Comparison of ENCODE assay signal across 25 cellular contexts in genomic region chr4:8218371-8219050, GRCh38. TPM values are rescaled to one million over a fixed set of nuclear protein-coding genes. Genes with fewer than 3 reads are reported as not detected.
DNase-seq lines count a peak whose midpoint lies in the region; ATAC-seq and FAIRE-seq lines count a peak whose summit lies in the region.
"Had no signal": no experiment of that assay in that cellular context is flagged by ENCODE, and none has a peak within 500 bp of the region (broad histone marks: within the 10 kb centered on the region; RNA-seq: fewer than 3 reads in every experiment).

No MANE protein-coding gene starts in this region.

- no peak overlapping the region for H2BK15ac ChIP-seq in neuronal stem cell (ENCODE audit: low read length)

- no peak overlapping the region for H3K4ac ChIP-seq in neuronal stem cell (ENCODE audit: low read length)

- no peak overlapping the region for H3K23ac ChIP-seq in neuronal stem cell (ENCODE audit: low read depth, low read length, poor library complexity)

- no peak overlapping the region for H2BK5ac ChIP-seq in neuronal stem cell (ENCODE audit: low read length)

- no peaks in the 10 kb centered on the region for H3K79me1 ChIP-seq in neuronal stem cell (ENCODE audit: low read depth, low read length)

- H3K18ac ChIP-seq in neuronal stem cell (ENCODE audit: low read length): peak overlapping the region; percentile 7

- H3K4me3 ChIP-seq in neuronal stem cell (ENCODE audit: low read length in 2 of 2): no peak overlapping the region
- H3K4me3 ChIP-seq: cardiac muscle cell, gastroesophageal sphincter, right lobe of liver, thoracic aorta had no signal

- peaks cover 0 to 5% of the 10 kb centered on the region in 2 donors for H3K9me3 ChIP-seq in neuronal stem cell (replicated peaks in 1 of 2; ENCODE audit: control insufficient read depth in 2 of 2, insufficient read depth in 1 of 2, low read depth in 1 of 2, low read length in 2 of 2)
- H3K9me3 ChIP-seq: gastroesophageal sphincter, right lobe of liver, thoracic aorta had no signal

- no peaks in the 10 kb centered on the region for H3K36me3 ChIP-seq in neuronal stem cell (replicated peaks in 1 of 2; ENCODE audit: control insufficient read depth in 2 of 2, insufficient read depth in 2 of 2, low read length in 2 of 2)
- H3K36me3 ChIP-seq: cardiac muscle cell, thoracic aorta had no signal

- H3K4me1 ChIP-seq in neuronal stem cell (ENCODE audit: control insufficient read depth in 2 of 2, insufficient read depth in 1 of 2, low read depth in 1 of 2, low read length in 2 of 2): peaks cover 2 to 6% of the 10 kb centered on the region in 2 donors

- ATAC-seq in Right ventricle myocardium inferior (no peak), Right ventricle myocardium superior (ENCODE audit: poor library complexity) (no peak), GM18868 (IDR thresholded peaks at IDR 0.05; ENCODE audit: unreplicated experiment) (no peak)
- ATAC-seq: esophagus mucosa, gastroesophageal sphincter, HCT116, right lobe of liver had no signal

- no peak overlapping the region for H4K8ac ChIP-seq in neuronal stem cell (ENCODE audit: low read depth, low read length)

- no CpG with 5 or more reads among the region's 20 CpGs for WGBS in neuronal stem cell (ENCODE audit: extremely low coverage in 2 of 2, insufficient read length in 2 of 2, insufficient replicate concordance in 1 of 2), 2 donors

- H3K9ac ChIP-seq in neuronal stem cell (ENCODE audit: low read depth, low read length, poor library complexity): no peak overlapping the region

- H3K27ac ChIP-seq in neuronal stem cell (replicated peaks; ENCODE audit: low read length): no peak overlapping the region
- H3K27ac ChIP-seq: C4-2B, cardiac muscle cell, gastroesophageal sphincter, HL-60, right lobe of liver, RWPE1, thoracic aorta had no signal

- H2BK12ac ChIP-seq in neuronal stem cell (ENCODE audit: low read length): no peak overlapping the region

- H3K14ac ChIP-seq in neuronal stem cell (ENCODE audit: low read length): no peak overlapping the region

- no peak overlapping the region for H4K91ac ChIP-seq in neuronal stem cell (ENCODE audit: low read depth, low read length, poor library complexity)

- H2BK120ac ChIP-seq in neuronal stem cell (ENCODE audit: low read depth, low read length): no peak overlapping the region

- no peak overlapping the region for H2AFZ ChIP-seq in neuronal stem cell (ENCODE audit: low read length)

- intact Hi-C loops in Right ventricle myocardium inferior (cut with DNase I): no loop called here
- intact Hi-C loops in Right ventricle myocardium superior (cut with DNase I): no loop called here

- no peak overlapping the region for H3K4me2 ChIP-seq in neuronal stem cell (ENCODE audit: insufficient read depth, low read length, poor library complexity, severe bottlenecking)

- DNase-seq in Right ventricle myocardium inferior (ENCODE audit: missing footprints) (peak; percentile 1), Right ventricle myocardium superior (no peak), NCI-H1417 treated with DMSO at 0.1 percent for 48 hours (lab: John Stamatoyannopoulos, UW) (peak; percentile 18), NCI-H69 (lab: John Stamatoyannopoulos, UW) (peak; percentile 17), neuronal stem cell (ENCODE audit: low spot score) (no peak), frontal cortex (ENCODE audit: low spot score in 2 of 2) (no peak)
- DNase-seq in activated CD4-positive, alpha-beta T cell treated with anti-CD3 and anti-CD28 coated beads, Interleukin-2, amount 50 U/mL, for 1 hour: no peak
- DNase-seq: ACHN; activated CD4-positive, alpha-beta T cell treated with anti-CD3 and anti-CD28 coated beads for 4 hours; activated effector memory CD4-positive, alpha-beta T cell treated with anti-CD3 and anti-CD28 coated beads, Interleukin-2, amount 50 U/mL, for 16 hours; amygdala; effector CD4-positive, alpha-beta T cell; KG1; NCI-H187 treated with DMSO at 0.1 percent for 48 hours; right lobe of liver; stimulated activated CD4-positive, alpha-beta T cell treated with anti-CD3 and anti-CD28 coated beads, Interleukin-15, amount 100 ng/mL, for 24 hours had no signal

- FAIRE-seq in frontal cortex (lab: Jason Lieb, UNC): no peak

- peak overlapping the region; percentile 77 for H2AK5ac ChIP-seq in neuronal stem cell (ENCODE audit: low read depth, low read length)

- H3K27me3 ChIP-seq in neuronal stem cell (ENCODE audit: control insufficient read depth in 3 of 3, insufficient read depth in 3 of 3, low read depth in 1 of 3, low read length in 3 of 3): no peaks in the 10 kb centered on the region
- H3K27me3 ChIP-seq: cardiac muscle cell, gastroesophageal sphincter, right lobe of liver had no signal

RNA-seq across cellular contexts. Expression of gene SH3TC1, which starts 19.4 kb away (rescaled TPM):
- total RNA-seq in Right ventricle myocardium inferior (11.2 TPM), Right ventricle myocardium superior (8.2 TPM), frontal cortex (1.6 TPM)
- polyA plus RNA-seq in neuronal stem cell (2013, experiment 1 of 2): 0.13 TPM
- 0.08 TPM for polyA plus RNA-seq in neuronal stem cell (2013, experiment 2 of 2)

RNA-seq across cellular contexts. Expression of gene HTRA3, which starts 51.0 kb away (rescaled TPM):
- total RNA-seq in Right ventricle myocardium inferior: 131 TPM
- total RNA-seq in Right ventricle myocardium superior: 123 TPM
- polyA plus RNA-seq in neuronal stem cell (2013, experiment 1 of 2): 2.9 TPM
- polyA plus RNA-seq in neuronal stem cell (2013, experiment 2 of 2): 2.8 TPM
- 0.82 TPM for total RNA-seq in frontal cortex

RNA-seq across cellular contexts. Expression of gene ABLIM2, which starts 59.9 kb away (rescaled TPM):
- total RNA-seq in Right ventricle myocardium inferior (24.9 TPM), Right ventricle myocardium superior (26.8 TPM), frontal cortex (9.4 TPM)
- 0.78 TPM for polyA plus RNA-seq in neuronal stem cell (2013, experiment 1 of 2)
- 0.93 TPM for polyA plus RNA-seq in neuronal stem cell (2013, experiment 2 of 2)

Comparison
In these comparisons a context has a peak if more than half of its experiments do, and no peak if none do; other contexts are left out.
1. DNase-seq: peak in Right ventricle myocardium inferior (single experiment), NCI-H1417 treated with DMSO at 0.1 percent for 48 hours (single experiment) and NCI-H69 (single experiment); none in Right ventricle myocardium superior (single experiment), neuronal stem cell (single experiment), frontal cortex (0 of 2) and activated CD4-positive, alpha-beta T cell treated with anti-CD3 and anti-CD28 coated beads, Interleukin-2, amount 50 U/mL, for 1 hour (single experiment).
2. RNA of gene HTRA3, which starts 51.0 kb away (total RNA-seq): 131 TPM in Right ventricle myocardium inferior (single experiment) and 123 TPM in Right ventricle myocardium superior (single experiment); 0.82 TPM in frontal cortex (single experiment); every median in the first group is over 10 times any median in the second.